In the genomic region with DNA sequence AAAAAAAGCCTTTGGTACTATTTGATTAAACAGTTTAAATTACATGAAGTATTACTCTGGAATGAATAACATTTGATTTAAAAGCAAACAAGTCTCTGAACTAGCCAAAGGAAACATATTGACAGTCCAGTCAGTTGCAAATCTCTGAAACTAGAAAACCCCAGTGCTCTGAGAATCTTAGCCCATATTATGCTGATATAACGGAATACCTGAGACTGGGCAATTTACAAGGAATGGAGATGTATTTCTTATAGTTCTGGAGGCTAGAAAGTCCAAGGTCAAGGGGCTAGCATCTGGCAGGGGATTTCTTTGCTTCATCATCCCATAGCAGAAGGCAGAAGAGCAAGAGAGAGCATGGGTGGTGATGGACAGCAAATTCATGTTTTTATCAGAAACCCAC, we compare ENCODE assay signal across 20 cellular contexts. TPM values are rescaled to one million over a fixed set of nuclear protein-coding genes. Genes with fewer than 3 reads are reported as not detected.
DNase-seq lines count a peak whose midpoint lies in the region; ATAC-seq, FAIRE-seq and TF ChIP-seq lines count a peak whose summit lies in the region.
"Had no signal": no experiment of that assay in that cellular context is flagged by ENCODE, and none has a peak within 500 bp of the region (broad histone marks: within the 10 kb centered on the region; RNA-seq: fewer than 3 reads in every experiment).

No MANE protein-coding gene starts in this region.

- H2AFZ ChIP-seq in K562 (ENCODE audit: low read depth, low read length), result no peak overlapping the region

- peaks cover 45% of the 10 kb centered on the region for H3K36me3 ChIP-seq in K562 (ENCODE audit: control insufficient read depth, insufficient read depth, low read length)

- CTCF ChIA-PET in A549 (lab: Yijun Ruan, JAX) (no interaction called here), K562 (lab: Yijun Ruan, JAX; ENCODE audit: low intra/inter-chr PET ratio) (no interaction called here)

- TF ChIP-seq POLR2A in A549 (IDR thresholded peaks at IDR 0.05; ENCODE audit: low read length) (no peak), K562 (conservative IDR thresholded peaks at IDR 0.05) (no peak)

- peaks cover 11% of the 10 kb centered on the region; the same call in 1 of the 2 replicates for H3K36me3 Mint-ChIP-seq in HFFc6 (ENCODE audit: low read depth)
- peaks cover 23% of the 10 kb centered on the region for H3K36me3 Mint-ChIP-seq in neural crest cell (ENCODE audit: low read depth)

- no peak for TF ChIP-seq CTCF in A549 (IDR thresholded peaks at IDR 0.05)
- TF ChIP-seq CTCF in HFFc6 (IDR thresholded peaks at IDR 0.05), result no peak
- no peak for TF ChIP-seq CTCF in K562 (IDR thresholded peaks at IDR 0.05 in 2 of 3, conservative IDR thresholded peaks at IDR 0.05 in 1 of 3; ENCODE audit: insufficient read depth in 2 of 3, low read depth in 1 of 3, low read length in 3 of 3)
- TF ChIP-seq CTCF in neural crest cell (conservative IDR thresholded peaks at IDR 0.05), result no peak

- H3K9me3 Mint-ChIP-seq in HFFc6 (no peaks in the 10 kb centered on the region), neural crest cell (no peaks in the 10 kb centered on the region)
- H3K9me3 Mint-ChIP-seq: CD4-positive, CD25-positive, alpha-beta regulatory T cell; CD8-positive, alpha-beta memory T cell had no signal

- H3K4me3 Mint-ChIP-seq in HFFc6 (no peak overlapping the region), neural crest cell (peak overlapping the region; percentile 42)
- H3K4me3 Mint-ChIP-seq: CD8-positive, alpha-beta memory T cell; H9 had no signal

- H3K4me3 ChIP-seq in A549 (no peak overlapping the region), K562 (no peak overlapping the region)

- H3K9me1 ChIP-seq in K562 (ENCODE audit: control insufficient read depth, insufficient read depth, low read length), result peaks cover 3% of the 10 kb centered on the region

- H3K79me2 ChIP-seq in K562 (ENCODE audit: control insufficient read depth, insufficient read depth, low read length), result peaks cover 41% of the 10 kb centered on the region

- intact Hi-C loops in K562 (cut with micrococcal nuclease), result no loop called here

- no peaks in the 10 kb centered on the region for H3K27me3 ChIP-seq in K562 (ENCODE audit: control insufficient read depth in 2 of 2, insufficient read depth in 2 of 2, low read length in 2 of 2)
- H3K27me3 ChIP-seq: BE2C had no signal

- no peaks in the 10 kb centered on the region for H4K20me1 ChIP-seq in K562 (replicated peaks; ENCODE audit: control insufficient read depth, insufficient read depth, low read length)

- H3K4me2 ChIP-seq in A549, result no peak overlapping the region
- H3K4me2 ChIP-seq in K562 (ENCODE audit: insufficient read depth, low read length), result no peak overlapping the region

- POLR2A ChIA-PET in A549 (lab: Yijun Ruan, JAX), result no interaction called here
- POLR2A ChIA-PET in K562 (lab: Yijun Ruan, JAX), result no interaction called here

- ATAC-seq in A549 (no peak), K562 (no peak)

- peaks cover 41% of the 10 kb centered on the region for H3K4me1 Mint-ChIP-seq in HFFc6 (ENCODE audit: low read depth)
- H3K4me1 Mint-ChIP-seq in neural crest cell, result peaks cover 7% of the 10 kb centered on the region
- H3K4me1 Mint-ChIP-seq: H9 had no signal

- TF ChIP-seq EP300 in A549 (IDR thresholded peaks at IDR 0.05) (no peak), K562 (IDR thresholded peaks at IDR 0.05; ENCODE audit: low read length) (no peak)

- H3K27ac Mint-ChIP-seq in HFFc6 (peak overlapping the region; percentile 10; the same call in 1 of the 2 replicates), neural crest cell (ENCODE audit: unreplicated experiment) (no peak overlapping the region)
- H3K27ac Mint-ChIP-seq: H9 had no signal

- H3K27me3 Mint-ChIP-seq in HFFc6 (ENCODE audit: insufficient read depth) (peaks cover 2% of the 10 kb centered on the region), neural crest cell (ENCODE audit: low read depth) (no peaks in the 10 kb centered on the region)
- H3K27me3 Mint-ChIP-seq: CD4-positive, CD25-positive, alpha-beta regulatory T cell had no signal

- H3K4me1 ChIP-seq in A549 (peaks cover 9% of the 10 kb centered on the region; the same call in 1 of the 3 replicates), K562 (replicated peaks in 1 of 2; ENCODE audit: control insufficient read depth in 2 of 2, insufficient read depth in 2 of 2, low read length in 2 of 2) (peaks cover 0 to 8% of the 10 kb centered on the region in 2 experiments; a peak in 3 of 5 replicates)

- H3K9ac ChIP-seq in K562 (ENCODE audit: insufficient read depth in 1 of 2, low read depth in 2 of 2, low read length in 2 of 2), result no peak overlapping the region

- TF ChIP-seq RAD21 in A549 (conservative IDR thresholded peaks at IDR 0.05 in 1 of 2, IDR thresholded peaks at IDR 0.05 in 1 of 2) (no peak), K562 (CRISPR knock-in tag; conservative IDR thresholded peaks at IDR 0.05 in 1 of 2, IDR thresholded peaks at IDR 0.05 in 1 of 2) (no peak)

- no peaks in the 10 kb centered on the region for H3K9me3 ChIP-seq in A549
- no peaks in the 10 kb centered on the region for H3K9me3 ChIP-seq in K562 (replicated peaks; ENCODE audit: control insufficient read depth, insufficient read depth, low read depth, low read length)
- H3K9me3 ChIP-seq: BE2C had no signal

- FAIRE-seq in A549 (lab: Jason Lieb, UNC), result no peak
- FAIRE-seq in K562 (lab: Jason Lieb, UNC), result no peak
- FAIRE-seq: H1 had no signal

- DNase-seq in A549 (ENCODE audit: low read depth in 1 of 2, low spot score in 1 of 2) (no peak), HFFc6 (no peak), K562 (ENCODE audit: extremely low read depth in 1 of 4, low spot score in 3 of 4) (no peak), neural crest cell (ENCODE audit: low read depth, low spot score) (no peak), globus pallidus (ENCODE audit: low spot score) (no peak), NCI-H345 (lab: John Stamatoyannopoulos, UW) (no peak), DMS 273 treated with DMSO at 0.1 percent for 48 hours (lab: John Stamatoyannopoulos, UW) (no peak)
- no peak for DNase-seq in activated CD4-positive, alpha-beta T cell treated with anti-CD3 and anti-CD28 coated beads, Interleukin-2, amount 50 U/mL, for 1 hour
- DNase-seq: 8988T; BE2C; C1 segment of cervical spinal cord; CD4-positive, CD25-positive, alpha-beta regulatory T cell; CD8-positive, alpha-beta memory T cell; COR-L47; DMS153; DMS79; GF-D8; H9; KBM-7 had no signal

- no TSS peak for BruUV-seq in K562 (replicated peaks; lab: Mats Ljungman, UMichigan)

- in situ Hi-C loops in K562 (cut with MboI), result no loop called here

- no peak overlapping the region for H3K27ac ChIP-seq in A549
- no peak overlapping the region for H3K27ac ChIP-seq in K562 (ENCODE audit: extremely low read depth, low read depth, low read length)

- WGBS in A549 (ENCODE audit: missing lambda C conversion rate), result 90% methylated on average over 1 of the region's 1 CpG
- WGBS in K562 (ENCODE audit: insufficient coverage, low coverage, missing lambda C conversion rate), result 81% methylated on average over 1 of the region's 1 CpG

RNA-seq across cellular contexts. Expression of a gene that starts 21.7 kb away (rescaled TPM):
- 130 and 140 TPM in 2 replicates for polyA plus RNA-seq in A549 (2011; rRNA removed)
- 55.1 and 65.9 TPM in 2 replicates for polyA plus RNA-seq in A549 (2012; cell fraction: cytosol; rRNA removed)
- 93.0 and 171 TPM in 2 replicates for polyA plus RNA-seq in A549 (2012; cell fraction: nucleus; rRNA removed)
- polyA plus RNA-seq in A549 (2017; fragmentation: RNase III; extraction: RNeasy Plus Mini Kit Qiagen cat#74134 plus additional on column Dnase treatment), result 106 to 123 TPM (median 112 TPM) in 3 replicates
- 140 and 160 TPM in 2 replicates for polyA minus RNA-seq in A549 (2011; rRNA and poly(A)+ RNA removed)
- total RNA-seq in HFFc6 (2021; fragmentation: NEBNext Ultra II Directional; extraction: Animal tissue kit (Norgen Biotek cat#: 25700)), result 100 to 1,000 TPM; 196 to 241 (median 214) TPM
- total RNA-seq in K562 (2011; cell fraction: chromatin; rRNA removed; ENCODE audit: low replicate concordance), result 60.0 and 63.9 TPM in 2 replicates
- total RNA-seq in K562 (2011; cell fraction: nucleolus; rRNA removed), result 53.8 and 63.0 TPM in 2 replicates
- 56.3 and 59.8 TPM in 2 replicates for total RNA-seq in K562 (2011; cell fraction: nucleoplasm; rRNA removed)
- 14.4 and 18.6 TPM in 2 replicates for total RNA-seq in K562 (2014; rRNA removed)
- total RNA-seq in K562 (2014; rRNA removed; fragmentation: Illumina TruSeq; extraction: Trizol), result 18.8 and 19.2 TPM in 2 replicates
- 17.0 and 17.8 TPM in 2 replicates for total RNA-seq in K562 (2015; rRNA removed; fragmentation: Illumina TruSeq; extraction: Trizol)
- total RNA-seq in K562 (2021), result 23.7 and 27.2 TPM in 2 replicates
- 15.9 and 18.6 TPM in 2 replicates for polyA plus RNA-seq in K562 (2011; rRNA removed)
- polyA plus RNA-seq in K562 (2011; cell fraction: cytosol; rRNA removed), result 16.3 and 28.5 TPM in 2 replicates
- 17.6 and 26.7 TPM in 2 replicates for polyA plus RNA-seq in K562 (2011; cell fraction: nucleus; rRNA removed)
- 24.7 and 37.0 TPM in 2 replicates for polyA plus RNA-seq in K562 (2012)
- 15.8 and 16.7 TPM in 2 replicates for polyA plus RNA-seq in K562 (2014; fragmentation: Illumina TruSeq; extraction: Trizol)
- polyA plus RNA-seq in K562 (2014; fragmentation: Nextera tagmentation; extraction: Ambion mirVana), result 1 to 10 TPM; 5.9 to 8.1 TPM
- polyA plus RNA-seq in K562 (2014; rRNA removed), result 10.9 and 12.2 TPM in 2 replicates
- polyA minus RNA-seq in K562 (2011; rRNA and poly(A)+ RNA removed), result 55.7 and 77.7 TPM in 2 replicates
- polyA minus RNA-seq in K562 (2011; cell fraction: cytosol; rRNA and poly(A)+ RNA removed), result 11.5 and 28.3 TPM in 2 replicates
- polyA minus RNA-seq in K562 (2011; cell fraction: nucleus; rRNA and poly(A)+ RNA removed), result 9.7 and 17.9 TPM in 2 replicates
- total RNA-seq in neural crest cell, result 78.0 and 85.6 TPM in 2 replicates
- total RNA-seq: CD4-positive, CD25-positive, alpha-beta regulatory T cell had no signal
- polyA plus RNA-seq: CD8-positive, alpha-beta memory T cell had no signal

RNA-seq across cellular contexts. Expression of a gene that starts 44.0 kb away (rescaled TPM):
- polyA plus RNA-seq in A549 (2011; rRNA removed) (43.0 and 43.7 TPM in 2 replicates), A549 (2017; fragmentation: RNase III; extraction: RNeasy Plus Mini Kit Qiagen cat#74134 plus additional on column Dnase treatment) (24.2 to 26.9 TPM (median 25.5 TPM) in 3 replicates), K562 (2011; rRNA removed) (49.8 and 62.2 TPM in 2 replicates), K562 (2014; fragmentation: Illumina TruSeq; extraction: Trizol) (29.1 and 35.2 TPM in 2 replicates), K562 (2014; fragmentation: Nextera tagmentation; extraction: Ambion mirVana) (10 to 100 TPM; 22.8 to 22.9 TPM), K562 (2014; rRNA removed) (27.4 and 30.8 TPM in 2 replicates)
- 11.5 and 13.4 TPM in 2 replicates for polyA plus RNA-seq in A549 (2012; cell fraction: cytosol; rRNA removed)
- 10.9 and 17.7 TPM in 2 replicates for polyA plus RNA-seq in A549 (2012; cell fraction: nucleus; rRNA removed)
- polyA minus RNA-seq in A549 (2011; rRNA and poly(A)+ RNA removed), result 22.8 and 23.4 TPM in 2 replicates
- 10 to 100 TPM; 20.8 to 24.5 (median 22.0) TPM for total RNA-seq in HFFc6 (2021; fragmentation: NEBNext Ultra II Directional; extraction: Animal tissue kit (Norgen Biotek cat#: 25700))
- 104 and 163 TPM in 2 replicates for total RNA-seq in K562 (2011; cell fraction: chromatin; rRNA removed; ENCODE audit: low replicate concordance)
- total RNA-seq in K562 (2011; cell fraction: nucleolus; rRNA removed), result 38.5 and 42.6 TPM in 2 replicates
- 74.4 and 118 TPM in 2 replicates for total RNA-seq in K562 (2011; cell fraction: nucleoplasm; rRNA removed)
- total RNA-seq in K562 (2014; rRNA removed) (27.3 and 27.8 TPM in 2 replicates), K562 (2014; rRNA removed; fragmentation: Illumina TruSeq; extraction: Trizol) (40.3 and 50.3 TPM in 2 replicates), K562 (2015; rRNA removed; fragmentation: Illumina TruSeq; extraction: Trizol) (33.8 and 35.8 TPM in 2 replicates), K562 (2021) (27.0 and 31.4 TPM in 2 replicates), neural crest cell (40.9 and 41.3 TPM in 2 replicates)
- polyA plus RNA-seq in K562 (2011; cell fraction: cytosol; rRNA removed), result 14.2 and 26.7 TPM in 2 replicates
- 21.8 and 25.6 TPM in 2 replicates for polyA plus RNA-seq in K562 (2011; cell fraction: nucleus; rRNA removed)
- 22.4 and 24.3 TPM in 2 replicates for polyA plus RNA-seq in K562 (2012)
- 104 and 106 TPM in 2 replicates for polyA minus RNA-seq in K562 (2011; rRNA and poly(A)+ RNA removed)
- polyA minus RNA-seq in K562 (2011; cell fraction: cytosol; rRNA and poly(A)+ RNA removed), result 20.4 and 34.2 TPM in 2 replicates
- polyA minus RNA-seq in K562 (2011; cell fraction: nucleus; rRNA and poly(A)+ RNA removed), result 25.0 and 32.5 TPM in 2 replicates
